In the genomic region with DNA sequence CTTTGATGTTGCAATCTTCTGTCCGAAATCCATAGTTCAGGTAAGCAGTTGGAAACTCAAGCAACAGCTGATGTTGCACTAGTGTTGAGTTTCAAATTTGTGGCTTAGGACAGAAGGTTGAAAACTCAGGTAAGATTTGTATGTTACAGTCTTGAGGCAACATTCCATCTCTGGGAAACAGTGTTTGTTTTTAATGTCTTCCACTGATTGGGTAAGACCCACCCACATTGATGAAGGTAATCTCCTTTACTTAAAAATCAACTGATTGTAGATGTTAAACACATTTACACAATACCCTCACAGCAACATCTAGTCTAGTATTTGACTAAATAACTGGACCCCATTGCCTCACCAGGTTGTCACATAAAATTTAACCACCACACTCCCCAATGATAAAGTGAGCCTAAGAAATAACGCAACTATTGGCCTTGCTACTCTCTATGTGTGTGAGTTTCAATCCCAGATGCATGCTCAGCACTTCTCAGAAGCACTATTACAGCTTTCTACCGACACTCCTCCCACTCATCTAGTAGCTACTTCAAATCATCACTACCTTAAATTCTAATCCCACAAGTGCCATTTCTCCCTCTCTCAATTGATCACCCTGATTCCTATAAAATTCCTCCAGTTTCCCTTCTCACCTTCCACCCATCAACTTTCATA, we compare ENCODE assay signal across 33 cellular contexts.
"Had no signal": no experiment of that assay in that cellular context is flagged by ENCODE, and none has a peak within 500 bp of the region (broad histone marks: within the 10 kb centered on the region; RNA-seq: fewer than 3 reads in every experiment).

No MANE protein-coding gene starts in this region.

- H3K36me3 Mint-ChIP-seq: activated naive CD4-positive, alpha-beta T cell treated with anti-CD3 and anti-CD28 coated beads, Interleukin-2, amount 50 U/mL, for 24 hours; activated naive CD8-positive, alpha-beta T cell treated with anti-CD3 and anti-CD28 coated beads for 36 hours had no signal

- H3K4me3 Mint-ChIP-seq: activated B cell treated with CpG ODN at 0.5 μM for 24 hours; activated CD8-positive, alpha-beta T cell treated with anti-CD3 and anti-CD28 coated beads for 36 hours; activated naive CD4-positive, alpha-beta T cell treated with anti-CD3 and anti-CD28 coated beads for 36 hours; activated naive CD4-positive, alpha-beta T cell treated with anti-CD3 and anti-CD28 coated beads, Interleukin-2, amount 50 U/mL, for 24 hours; activated naive CD8-positive, alpha-beta T cell treated with anti-CD3 and anti-CD28 coated beads for 36 hours; activated naive CD8-positive, alpha-beta T cell treated with anti-CD3 and anti-CD28 coated beads, Interleukin-2, amount 50 U/mL, for 24 hours; activated T-cell treated with anti-CD3 and anti-CD28 coated beads, Interleukin-2, amount 50 U/mL, for 4 hours; effector memory CD8-positive, alpha-beta T cell; T-helper 17 cell; T-helper 2 cell treated with Interferon-gamma antibody and Interleukin-4, amounts not matched to agents 5 μg/mL and 100 μg/mL, for 36 hours had no signal

- H3K9me3 ChIP-seq: adrenal gland, body of pancreas, esophagus muscularis mucosa, gastrocnemius medialis had no signal

- H3K4me3 ChIP-seq: adrenal gland, body of pancreas, esophagus muscularis mucosa, gastrocnemius medialis had no signal

- H3K27me3 Mint-ChIP-seq: T-helper 17 cell had no signal

- H3K36me3 ChIP-seq: adrenal gland, esophagus muscularis mucosa, gastrocnemius medialis, WERI-Rb-1 had no signal

- H3K4me1 ChIP-seq: adrenal gland, body of pancreas, esophagus muscularis mucosa, foreskin keratinocyte, gastrocnemius medialis had no signal

- ATAC-seq: activated CD4-positive, CD25-positive, alpha-beta regulatory T cell treated with anti-CD3 and anti-CD28 coated beads, Interleukin-2, amount 50 U/mL, for 24 hours; activated CD8-positive, alpha-beta T cell treated with anti-CD3 and anti-CD28 coated beads for 36 hours; activated naive CD8-positive, alpha-beta T cell treated with anti-CD3 and anti-CD28 coated beads, Interleukin-2, amount 50 U/mL, for 24 hours; activated T-cell treated with anti-CD3 and anti-CD28 coated beads, Interleukin-2, amount 50 U/mL, for 4 hours; body of pancreas; effector memory CD8-positive, alpha-beta T cell; foreskin keratinocyte; gastrocnemius medialis; T-helper 17 cell had no signal

- H3K27ac Mint-ChIP-seq: activated B cell treated with CpG ODN at 0.5 μM for 24 hours; activated CD8-positive, alpha-beta T cell treated with anti-CD3 and anti-CD28 coated beads for 36 hours; activated naive CD4-positive, alpha-beta T cell treated with anti-CD3 and anti-CD28 coated beads for 36 hours; activated naive CD4-positive, alpha-beta T cell treated with anti-CD3 and anti-CD28 coated beads, Interleukin-2, amount 50 U/mL, for 24 hours; activated naive CD8-positive, alpha-beta T cell treated with anti-CD3 and anti-CD28 coated beads for 36 hours; activated naive CD8-positive, alpha-beta T cell treated with anti-CD3 and anti-CD28 coated beads, Interleukin-2, amount 50 U/mL, for 24 hours; activated T-helper 2 cell treated with anti-CD3 and anti-CD28 coated beads, Interferon-gamma antibody, Interleukin-2, Interleukin-4, amounts not matched to agents 10 μg/mL and 5 μg/mL and 100 μg/mL, durations not matched to agents 14 hours and 24 hours and 36 hours; effector memory CD8-positive, alpha-beta T cell; T-helper 17 cell; T-helper 2 cell treated with Interferon-gamma antibody and Interleukin-4, amounts not matched to agents 5 μg/mL and 100 μg/mL, for 36 hours had no signal

- H3K27ac ChIP-seq: adrenal gland, body of pancreas, esophagus muscularis mucosa, foreskin keratinocyte, gastrocnemius medialis, WERI-Rb-1 had no signal

- H3K4me1 Mint-ChIP-seq: activated B cell treated with CpG ODN at 0.5 μM for 24 hours; activated naive CD4-positive, alpha-beta T cell treated with anti-CD3 and anti-CD28 coated beads, Interleukin-2, amount 50 U/mL, for 24 hours; activated naive CD8-positive, alpha-beta T cell treated with anti-CD3 and anti-CD28 coated beads for 36 hours; activated naive CD8-positive, alpha-beta T cell treated with anti-CD3 and anti-CD28 coated beads, Interleukin-2, amount 50 U/mL, for 24 hours; T-helper 17 cell had no signal

- H3K9me3 Mint-ChIP-seq: activated B cell treated with CpG ODN at 0.5 μM for 24 hours; activated CD8-positive, alpha-beta T cell treated with anti-CD3 and anti-CD28 coated beads for 36 hours; activated naive CD4-positive, alpha-beta T cell treated with anti-CD3 and anti-CD28 coated beads for 36 hours; activated naive CD8-positive, alpha-beta T cell treated with anti-CD3 and anti-CD28 coated beads for 36 hours; activated naive CD8-positive, alpha-beta T cell treated with anti-CD3 and anti-CD28 coated beads, Interleukin-2, amount 50 U/mL, for 24 hours; activated T-cell treated with anti-CD3 and anti-CD28 coated beads, Interleukin-2, amount 50 U/mL, for 4 hours; activated T-helper 2 cell treated with anti-CD3 and anti-CD28 coated beads, Interferon-gamma antibody, Interleukin-2, Interleukin-4, amounts not matched to agents 10 μg/mL and 5 μg/mL and 100 μg/mL, durations not matched to agents 14 hours and 24 hours and 36 hours; effector memory CD8-positive, alpha-beta T cell; T-helper 2 cell treated with Interferon-gamma antibody and Interleukin-4, amounts not matched to agents 5 μg/mL and 100 μg/mL, for 36 hours had no signal

- H3K27me3 ChIP-seq: adrenal gland, body of pancreas, esophagus muscularis mucosa, gastrocnemius medialis had no signal

- DNase-seq: activated B cell treated with CpG ODN at 0.5 μM for 24 hours; activated CD4-positive, alpha-beta T cell treated with anti-CD3 and anti-CD28 coated beads for 48 hours; activated CD4-positive, alpha-beta T cell treated with anti-CD3 and anti-CD28 coated beads, Interleukin-2, amount 50 U/mL, for 1 hour; activated CD4-positive, alpha-beta T cell treated with anti-CD3 and anti-CD28 coated beads, Interleukin-2, amount 50 U/mL, for 48 hours; activated CD8-positive, alpha-beta memory T cell treated with anti-CD3 and anti-CD28 coated beads for 24 hours; activated CD8-positive, alpha-beta T cell treated with anti-CD3 and anti-CD28 coated beads for 36 hours; activated effector memory CD4-positive, alpha-beta T cell treated with anti-CD3 and anti-CD28 coated beads, Interleukin-2, amount 50 U/mL, for 16 hours; activated naive CD4-positive, alpha-beta T cell treated with anti-CD3 and anti-CD28 coated beads for 36 hours; activated naive CD8-positive, alpha-beta T cell treated with anti-CD3 and anti-CD28 coated beads for 36 hours; activated naive CD8-positive, alpha-beta T cell treated with anti-CD3 and anti-CD28 coated beads, Interleukin-2, amount 50 U/mL, for 24 hours; activated T-cell treated with anti-CD3 and anti-CD28 coated beads, Interleukin-2, amount 50 U/mL, for 4 hours; adrenal gland; amygdala; aorta; body of pancreas; caudate nucleus; cortex of kidney; dermis blood vessel endothelial cell; effector CD4-positive, alpha-beta T cell; effector memory CD8-positive, alpha-beta T cell; erythroblast; foreskin keratinocyte; gastrocnemius medialis; glutamatergic neuron; T-helper 1 cell; T-helper 17 cell; T1000; WERI-Rb-1 had no signal
